23 cellular contexts compared by ENCODE assay signal in genomic region chr5:100043475-100043874, GRCh38.
"Had no signal": no experiment of that assay in that cellular context is flagged by ENCODE, and none has a peak within 500 bp of the region (broad histone marks: within the 10 kb centered on the region; RNA-seq: fewer than 3 reads in every experiment).

No MANE protein-coding gene starts in this region.

- H3K9me3 Mint-ChIP-seq: activated naive CD8-positive, alpha-beta T cell treated with anti-CD3 and anti-CD28 coated beads for 36 hours; activated T-helper 1 cell treated with anti-CD3 and anti-CD28 coated beads, Interleukin-12 subunit alpha, Interleukin-12 subunit beta, Interleukin-2, Interleukin-4 antibody, amounts not matched to agents 30 ng/mL and 10 ng/mL and 1 ng/mL, durations not matched to agents 14 hours and 24 hours and 36 hours; T-helper 1 cell treated with Interleukin-12 subunit alpha and Interleukin-12 subunit beta and Interleukin-4 antibody, amounts not matched to agents 30 μg/mL and 1 μg/mL, for 36 hours had no signal

- H3K27me3 Mint-ChIP-seq: activated naive CD8-positive, alpha-beta T cell treated with anti-CD3 and anti-CD28 coated beads for 36 hours had no signal

- ATAC-seq: activated CD4-positive, CD25-positive, alpha-beta regulatory T cell treated with anti-CD3 and anti-CD28 coated beads, Interleukin-2, amount 50 U/mL, for 24 hours; activated CD8-positive, alpha-beta T cell treated with anti-CD3 and anti-CD28 coated beads, Interleukin-2, amount 10 ng/mL, durations not matched to agents 7 days and 5 days; PC-3 had no signal

- H3K4me3 Mint-ChIP-seq: activated CD8-positive, alpha-beta T cell treated with anti-CD3 and anti-CD28 coated beads, Interleukin-2, amount 10 ng/mL, durations not matched to agents 7 days and 5 days; activated naive CD8-positive, alpha-beta T cell treated with anti-CD3 and anti-CD28 coated beads for 36 hours; activated T-helper 1 cell treated with anti-CD3 and anti-CD28 coated beads, Interleukin-12 subunit alpha, Interleukin-12 subunit beta, Interleukin-2, Interleukin-4 antibody, amounts not matched to agents 30 ng/mL and 10 ng/mL and 1 ng/mL, durations not matched to agents 14 hours and 24 hours and 36 hours; T-helper 1 cell treated with Interleukin-12 subunit alpha and Interleukin-12 subunit beta and Interleukin-4 antibody, amounts not matched to agents 30 μg/mL and 1 μg/mL, for 36 hours had no signal

- H3K36me3 Mint-ChIP-seq: activated naive CD8-positive, alpha-beta T cell treated with anti-CD3 and anti-CD28 coated beads for 36 hours had no signal

- H3K27ac Mint-ChIP-seq: activated CD8-positive, alpha-beta T cell treated with anti-CD3 and anti-CD28 coated beads, Interleukin-2, amount 10 ng/mL, durations not matched to agents 7 days and 5 days; activated naive CD8-positive, alpha-beta T cell treated with anti-CD3 and anti-CD28 coated beads for 36 hours; activated T-helper 1 cell treated with anti-CD3 and anti-CD28 coated beads, Interleukin-12 subunit alpha, Interleukin-12 subunit beta, Interleukin-2, Interleukin-4 antibody, amounts not matched to agents 30 ng/mL and 10 ng/mL and 1 ng/mL, durations not matched to agents 14 hours and 24 hours and 36 hours; T-helper 1 cell treated with Interleukin-12 subunit alpha and Interleukin-12 subunit beta and Interleukin-4 antibody, amounts not matched to agents 30 μg/mL and 1 μg/mL, for 36 hours had no signal

- DNase-seq: activated CD4-positive, alpha-beta T cell treated with anti-CD3 and anti-CD28 coated beads for 48 hours; activated CD4-positive, alpha-beta T cell treated with anti-CD3 and anti-CD28 coated beads, Interleukin-2, amount 50 U/mL, for 4 hours; activated CD8-positive, alpha-beta memory T cell treated with anti-CD3 and anti-CD28 coated beads, Interleukin-2, amount 50 U/mL, for 48 hours; activated CD8-positive, alpha-beta T cell treated with anti-CD3 and anti-CD28 coated beads, Interleukin-2, amount 10 ng/mL, durations not matched to agents 7 days and 5 days; activated effector memory CD4-positive, alpha-beta T cell treated with anti-CD3 and anti-CD28 coated beads, Interleukin-2, amount 50 U/mL, for 16 hours; activated naive CD4-positive, alpha-beta T cell treated with Interleukin-2 at 50 U/mL for 16 hours; activated naive CD8-positive, alpha-beta T cell treated with anti-CD3 and anti-CD28 coated beads for 36 hours; activated T-cell treated with anti-CD3 and anti-CD28 coated beads, Interleukin-2, amount 50 U/mL, for 1 hour; cerebellar nuclear complex; NCI-H1105; NCI-H1436; NCI-H1694 treated with DMSO at 0.1 percent for 48 hours; NCI-H2029 treated with DMSO at 0.1 percent for 48 hours; NCI-H345; NCI-H510A; NCI-H526 treated with DMSO at 0.1 percent for 48 hours; NCI-H82; NK-92 treated with Interleukin-12 subunit alpha and Interleukin-12 subunit beta, amount 100 ng/mL, for 24 hours; PC-3; SHP77 treated with DMSO at 0.1 percent for 48 hours had no signal

- H3K4me1 Mint-ChIP-seq: activated naive CD8-positive, alpha-beta T cell treated with anti-CD3 and anti-CD28 coated beads for 36 hours had no signal
